Comparison of ENCODE assay signal across 7 cellular contexts in genomic region chr19:11261902-11262839, GRCh38. TPM values are rescaled to one million over a fixed set of nuclear protein-coding genes. Genes with fewer than 3 reads are reported as not detected.
DNase-seq lines count a peak whose midpoint lies in the region; ATAC-seq and TF ChIP-seq lines count a peak whose summit lies in the region.

Gene DOCK6, minus strand, starts transcription at chr19:11262524. Its CDS starts 84 bp downstream, at chr19:11262440.

- ATAC-seq in left lung (peak; percentile 48), HG03196 (IDR thresholded peaks at IDR 0.05; ENCODE audit: unreplicated experiment) (no peak), HG03342 (IDR thresholded peaks at IDR 0.05; ENCODE audit: unreplicated experiment) (no peak)
- peak; percentile 66 for ATAC-seq in stimulated activated memory B cell treated with anti-CD40 and anti-IgM and Interleukin-4, amounts not matched to agents 10 μg/mL and 1 μg/mL and 100 μg/mL, for 72 hours

- H3K27me3 Mint-ChIP-seq in stimulated activated memory B cell treated with anti-CD40 and anti-IgM and Interleukin-4, amounts not matched to agents 10 μg/mL and 1 μg/mL and 100 μg/mL, for 72 hours: peaks cover 21% of the 10 kb centered on the region

- peaks cover 4% of the 10 kb centered on the region; the same call in 1 of the 2 replicates for H4K20me1 ChIP-seq in PC-9 (ENCODE audit: insufficient read depth)

- no TSS peak for BruUV-seq in PC-9 (replicated peaks; lab: Mats Ljungman, UMichigan)

- peak within 1 kb of the TSS; percentile 86 for H2AFZ ChIP-seq in PC-9

- H3K27ac ChIP-seq in PC-9 (no peak within 1 kb of the TSS), left lung (peak within 1 kb of the TSS; percentile 78 to 81)

- POLR2A ChIA-PET in PC-9 (lab: Charles Lee; ENCODE audit: unreplicated experiment): no interaction called here

- no peaks in the 10 kb centered on the region for H3K9me2 ChIP-seq in PC-9 (ENCODE audit: insufficient read depth)

- DNase-seq in GM13976 (ENCODE audit: low spot score) (peak; percentile 86), PC-9 (peak in 1 of 2 experiments; percentile 24), cerebellum (ENCODE audit: low spot score) (no peak), left lung (peak in 1 of 2 donors; percentile 84)

- peaks cover 13% of the 10 kb centered on the region for H3K4me1 Mint-ChIP-seq in stimulated activated memory B cell treated with anti-CD40 and anti-IgM and Interleukin-4, amounts not matched to agents 10 μg/mL and 1 μg/mL and 100 μg/mL, for 72 hours

- TF ChIP-seq CTCF in GM13976 (IDR thresholded peaks at IDR 0.05; ENCODE audit: borderline replicate concordance, control extremely low read depth, extremely low read depth, insufficient read depth, missing control alignments): peak; percentile 35
- TF ChIP-seq CTCF in PC-9 (conservative IDR thresholded peaks at IDR 0.05): peak; percentile 63
- TF ChIP-seq CTCF in left lung (IDR thresholded peaks at IDR 0.05): peak in 1 of 2 donors; percentile 20

- no peaks in the 10 kb centered on the region for H3K79me2 ChIP-seq in PC-9 (ENCODE audit: low read depth)

- H3K4me3 Mint-ChIP-seq in stimulated activated memory B cell treated with anti-CD40 and anti-IgM and Interleukin-4, amounts not matched to agents 10 μg/mL and 1 μg/mL and 100 μg/mL, for 72 hours: peak within 1 kb of the TSS; percentile 77

- in situ Hi-C loops in GM13976 (cut with MboI; ENCODE audit: low sequenced_read_pairs, unreplicated experiment): no loop called here

- H3K9me3 Mint-ChIP-seq in stimulated activated memory B cell treated with anti-CD40 and anti-IgM and Interleukin-4, amounts not matched to agents 10 μg/mL and 1 μg/mL and 100 μg/mL, for 72 hours: no peaks in the 10 kb centered on the region

- no peaks in the 10 kb centered on the region for H3K9me3 ChIP-seq in PC-9 (ENCODE audit: insufficient read depth, low read depth)
- H3K9me3 ChIP-seq in left lung: no peaks in the 10 kb centered on the region

- no peaks in the 10 kb centered on the region for H3K27me3 ChIP-seq in PC-9 (ENCODE audit: insufficient read depth, low read depth)
- H3K27me3 ChIP-seq in left lung: peaks cover 0 to 44% of the 10 kb centered on the region in 2 donors

- H3K4me3 ChIP-seq in PC-9: peak within 1 kb of the TSS; percentile 83
- H3K4me3 ChIP-seq in left lung: peak within 1 kb of the TSS; percentile 73 to 76

- intact Hi-C loops in PC-9 (cut with micrococcal nuclease; ENCODE audit: unreplicated experiment): no loop called here
- intact Hi-C loops in left lung (cut with DNase I): no loop called here

- H3K36me3 Mint-ChIP-seq in stimulated activated memory B cell treated with anti-CD40 and anti-IgM and Interleukin-4, amounts not matched to agents 10 μg/mL and 1 μg/mL and 100 μg/mL, for 72 hours: no peaks in the 10 kb centered on the region

- H3K36me3 ChIP-seq in PC-9 (ENCODE audit: low read depth): no peaks in the 10 kb centered on the region
- no peaks in the 10 kb centered on the region for H3K36me3 ChIP-seq in left lung

- H3K4me1 ChIP-seq in PC-9 (replicated peaks; ENCODE audit: insufficient read depth): peaks cover 24% of the 10 kb centered on the region
- H3K4me1 ChIP-seq in left lung: peaks cover 3 to 24% of the 10 kb centered on the region in 2 donors

- CTCF ChIA-PET in PC-9 (lab: Charles Lee): no interaction called here

- H3F3A ChIP-seq in PC-9 (ENCODE audit: insufficient read depth, low read depth): peaks cover 28% of the 10 kb centered on the region

- peak within 1 kb of the TSS; percentile 57 for H3K27ac Mint-ChIP-seq in stimulated activated memory B cell treated with anti-CD40 and anti-IgM and Interleukin-4, amounts not matched to agents 10 μg/mL and 1 μg/mL and 100 μg/mL, for 72 hours

- H3K4me2 ChIP-seq in PC-9: peak within 1 kb of the TSS; percentile 90

RNA-seq across cellular contexts. Expression of gene DOCK6, which starts in this region (rescaled TPM):
- 32.5 and 68.9 TPM in 2 replicates for total RNA-seq in PC-9 (2021)
- total RNA-seq in cerebellum: 10.5 TPM
- 10 to 100 TPM; 65.6 to 97.9 TPM for total RNA-seq in left lung

Comparison
In these comparisons a context has a peak if more than half of its experiments do, and no peak if none do; other contexts are left out.
1. ATAC-seq: peak in left lung (single experiment) and stimulated activated memory B cell treated with anti-CD40 and anti-IgM and Interleukin-4, amounts not matched to agents 10 μg/mL and 1 μg/mL and 100 μg/mL, for 72 hours (single experiment); none in HG03196 (single experiment) and HG03342 (single experiment).